Comparison of ENCODE assay signal across 27 cellular contexts in the genomic region with DNA sequence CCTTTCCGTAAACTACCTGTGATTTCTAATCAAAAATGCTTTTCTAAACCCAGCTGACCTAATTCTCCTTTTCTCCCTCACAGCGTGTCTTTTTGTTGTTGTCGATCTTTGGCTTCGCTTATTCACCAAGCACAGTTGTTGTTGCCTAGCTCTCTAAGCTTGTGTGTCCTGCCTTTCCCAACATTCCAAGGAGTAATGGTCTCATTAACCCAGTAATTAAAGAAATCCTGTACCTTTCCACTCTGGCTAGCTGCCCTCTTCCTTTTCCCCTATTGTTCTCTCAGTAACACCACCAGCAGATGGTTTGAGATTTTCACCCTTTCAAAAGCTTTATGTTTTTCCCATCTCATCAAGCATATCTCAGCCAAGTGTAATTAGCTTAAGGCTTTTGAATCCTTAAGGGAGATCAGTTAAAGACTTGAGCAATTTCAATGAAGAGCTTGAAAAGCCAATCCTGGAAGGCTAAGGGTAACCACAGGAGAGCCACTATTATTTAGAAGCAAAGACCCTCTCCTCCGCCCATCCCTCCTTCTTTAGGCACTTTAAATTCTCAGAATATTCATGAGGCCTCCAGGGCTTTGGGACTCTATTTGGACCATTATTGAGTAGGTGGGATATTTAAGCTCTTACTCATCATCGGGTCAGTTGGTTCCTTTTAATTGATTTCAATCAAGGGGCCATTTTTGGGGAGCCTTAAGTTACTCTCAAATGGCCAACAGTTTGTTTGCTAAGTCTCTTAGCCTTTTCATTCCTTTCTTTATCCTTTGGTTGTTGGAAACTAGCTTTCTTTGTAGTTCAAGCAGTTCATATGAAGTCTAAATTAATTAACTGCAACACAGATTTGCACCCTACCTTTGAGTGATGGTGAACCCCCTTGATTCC.
A peak's percentile ranks its signal among the peaks of the same experiment; 100 is the strongest.
DNase-seq lines count a peak whose midpoint lies in the region; ATAC-seq and TF ChIP-seq lines count a peak whose summit lies in the region.
"Had no signal": no experiment of that assay in that cellular context is flagged by ENCODE, and none has a peak within 500 bp of the region (broad histone marks: within the 10 kb centered on the region; RNA-seq: fewer than 3 reads in every experiment).

No MANE protein-coding gene starts in this region.

- no peaks in the 10 kb centered on the region for H4K20me1 ChIP-seq in GM23338 (replicated peaks; ENCODE audit: insufficient read depth)
- H4K20me1 ChIP-seq in neural progenitor cell (ENCODE audit: low read depth), result peaks cover 13% of the 10 kb centered on the region

- H3K9ac ChIP-seq in neural progenitor cell, result no peak overlapping the region

- peaks cover 16% of the 10 kb centered on the region for H3K4me1 Mint-ChIP-seq in GM23338
- H3K4me1 Mint-ChIP-seq in neural progenitor cell, result peaks cover 21% of the 10 kb centered on the region
- H3K4me1 Mint-ChIP-seq: activated naive CD8-positive, alpha-beta T cell treated with anti-CD3 and anti-CD28 coated beads for 36 hours; activated T-helper 17 cell treated with anti-CD3 and anti-CD28 coated beads, Interleukin-2, amount 50 U/mL, for 72 hours; central memory CD8-positive, alpha-beta T cell had no signal

- H3K27ac ChIP-seq in GM23338 (ENCODE audit: low read depth), result peak overlapping the region; percentile 12; the same call in 1 of the 2 replicates
- no peak overlapping the region for H3K27ac ChIP-seq in neural progenitor cell
- H3K27ac ChIP-seq: ascending aorta, epithelial cell of prostate, upper lobe of left lung had no signal

- H3K36me3 ChIP-seq in GM23338 (ENCODE audit: insufficient read depth) (no peaks in the 10 kb centered on the region), neural progenitor cell (no peaks in the 10 kb centered on the region)
- H3K36me3 ChIP-seq: ascending aorta, upper lobe of left lung had no signal

- no peaks in the 10 kb centered on the region for H3K27me3 Mint-ChIP-seq in GM23338 (ENCODE audit: insufficient read depth, low read depth, poor library complexity)
- no peaks in the 10 kb centered on the region for H3K27me3 Mint-ChIP-seq in neural progenitor cell (ENCODE audit: insufficient read depth, low read depth)
- H3K27me3 Mint-ChIP-seq: activated naive CD8-positive, alpha-beta T cell treated with anti-CD3 and anti-CD28 coated beads for 36 hours; activated T-helper 17 cell treated with anti-CD3 and anti-CD28 coated beads, Interleukin-2, amount 50 U/mL, for 72 hours; central memory CD8-positive, alpha-beta T cell had no signal

- H3K79me2 ChIP-seq in GM23338 (replicated peaks; ENCODE audit: insufficient read depth) (no peaks in the 10 kb centered on the region), neural progenitor cell (ENCODE audit: low read depth) (no peaks in the 10 kb centered on the region)

- H3K4me2 ChIP-seq in GM23338 (peak overlapping the region; percentile 18; the same call in 1 of the 2 replicates), neural progenitor cell (peak overlapping the region; percentile 56)

- H3K4me3 Mint-ChIP-seq in GM23338 (no peak overlapping the region), neural progenitor cell (no peak overlapping the region)
- H3K4me3 Mint-ChIP-seq: activated naive CD8-positive, alpha-beta T cell treated with anti-CD3 and anti-CD28 coated beads for 36 hours; activated T-helper 17 cell treated with anti-CD3 and anti-CD28 coated beads, Interleukin-2, amount 50 U/mL, for 72 hours; central memory CD8-positive, alpha-beta T cell had no signal

- peaks cover 4% of the 10 kb centered on the region for H3K9me2 ChIP-seq in GM23338 (ENCODE audit: insufficient read depth)

- H3K27me3 ChIP-seq in GM23338 (ENCODE audit: insufficient read depth) (no peaks in the 10 kb centered on the region), neural progenitor cell (peaks cover 80% of the 10 kb centered on the region)
- H3K27me3 ChIP-seq: ascending aorta, upper lobe of left lung had no signal

- no peak overlapping the region for H3K4me3 ChIP-seq in GM23338
- H3K4me3 ChIP-seq in neural progenitor cell, result no peak overlapping the region
- H3K4me3 ChIP-seq: ascending aorta, upper lobe of left lung had no signal

- ATAC-seq in GM23338, result peak; percentile 70
- ATAC-seq in GM18858 (IDR thresholded peaks at IDR 0.05; ENCODE audit: unreplicated experiment), result no peak
- no peak for ATAC-seq in left lobe of liver
- ATAC-seq: activated T-helper 17 cell treated with anti-CD3 and anti-CD28 coated beads, Interleukin-2, amount 50 U/mL, for 72 hours; HCT116; left cardiac atrium had no signal

- H3K36me3 Mint-ChIP-seq in GM23338 (ENCODE audit: low read depth) (no peaks in the 10 kb centered on the region; the same call in 2 of the 3 replicates), neural progenitor cell (peaks cover 5% of the 10 kb centered on the region)
- H3K36me3 Mint-ChIP-seq: activated naive CD8-positive, alpha-beta T cell treated with anti-CD3 and anti-CD28 coated beads for 36 hours had no signal

- TF ChIP-seq CTCF in GM23338 (conservative IDR thresholded peaks at IDR 0.05; ENCODE audit: low read depth in 2 of 2) (no peak), neural progenitor cell (IDR thresholded peaks at IDR 0.05) (no peak)

- H3K27ac Mint-ChIP-seq in GM23338 (no peak overlapping the region), neural progenitor cell (peak overlapping the region; percentile 18)
- H3K27ac Mint-ChIP-seq: activated naive CD8-positive, alpha-beta T cell treated with anti-CD3 and anti-CD28 coated beads for 36 hours; activated T-helper 17 cell treated with anti-CD3 and anti-CD28 coated beads, Interleukin-2, amount 50 U/mL, for 72 hours had no signal

- peaks cover 16% of the 10 kb centered on the region; the same call in 1 of the 2 replicates for H3K4me1 ChIP-seq in GM23338 (ENCODE audit: insufficient read depth)
- H3K4me1 ChIP-seq in neural progenitor cell, result peaks cover 18% of the 10 kb centered on the region
- H3K4me1 ChIP-seq: ascending aorta, Caco-2, upper lobe of left lung had no signal

- no peaks in the 10 kb centered on the region for H3F3A ChIP-seq in GM23338 (replicated peaks; ENCODE audit: low read depth)
- H3F3A ChIP-seq in neural progenitor cell (ENCODE audit: low read depth), result peaks cover 35% of the 10 kb centered on the region

- H3K9me3 ChIP-seq in neural progenitor cell (ENCODE audit: low read depth), result no peaks in the 10 kb centered on the region
- H3K9me3 ChIP-seq: ascending aorta, Caco-2, upper lobe of left lung had no signal

- peak overlapping the region; percentile 2 for H2AFZ ChIP-seq in GM23338
- no peak overlapping the region for H2AFZ ChIP-seq in neural progenitor cell (replicated peaks)

- DNase-seq in GM23338 (ENCODE audit: low spot score) (peak; percentile 22), NCI-H524 (lab: John Stamatoyannopoulos, UW) (peak; percentile 96 to 99), cerebellar nuclear complex (lab: John Stamatoyannopoulos, UW) (peak; percentile 56 to 76), neural progenitor cell (ENCODE audit: low spot score) (peak; percentile 88), UCSD-AML1 (lab: John Stamatoyannopoulos, UW; ENCODE audit: unreplicated experiment) (no peak), DMS 273 treated with DMSO at 0.1 percent for 48 hours (lab: John Stamatoyannopoulos, UW) (no peak), left lobe of liver (ENCODE audit: low spot score) (no peak)
- DNase-seq: ACHN; activated CD4-positive, alpha-beta T cell treated with anti-CD3 and anti-CD28 coated beads, Interleukin-2, amount 50 U/mL, for 48 hours; activated CD8-positive, alpha-beta memory T cell treated with anti-CD3 and anti-CD28 coated beads, Interleukin-2, amount 50 U/mL, for 48 hours; activated naive CD8-positive, alpha-beta T cell treated with anti-CD3 and anti-CD28 coated beads for 36 hours; Caco-2; head of caudate nucleus; left cardiac atrium; MM.1S; NCI-H1436; NCI-H526; small intestine; stimulated activated CD4-positive, alpha-beta T cell treated with anti-CD3 and anti-CD28 coated beads, Interleukin-1b, Interleukin-23, amount 100 ng/mL, for 48 hours; T1000; upper lobe of left lung had no signal

- H3K9me3 Mint-ChIP-seq in GM23338, result no peaks in the 10 kb centered on the region
- H3K9me3 Mint-ChIP-seq in neural progenitor cell, result peaks cover 7% of the 10 kb centered on the region

TF ChIP-seq in GM23338, 12 proteins besides CTCF, POLR2A, EP300 and RAD21:
- TF ChIP-seq ZNF331 (CRISPR knock-in tag; IDR thresholded peaks at IDR 0.05; ENCODE audit: low read depth) (no peak), JUNB (IDR thresholded peaks at IDR 0.05; ENCODE audit: unreplicated experiment) (no peak), EZH2 (IDR thresholded peaks at IDR 0.05; ENCODE audit: low read depth, unreplicated experiment) (no peak)

Comparison
In these comparisons a context has a peak if more than half of its experiments do, and no peak if none do; other contexts are left out.
1. DNase-seq: peak in GM23338 (single experiment), NCI-H524 (2 of 2), cerebellar nuclear complex (2 of 2) and neural progenitor cell (single experiment); none in UCSD-AML1 (single experiment), DMS 273 treated with DMSO at 0.1 percent for 48 hours (single experiment) and left lobe of liver (single experiment).